ENCODE assay signal across 2 cellular contexts in the genomic region with DNA sequence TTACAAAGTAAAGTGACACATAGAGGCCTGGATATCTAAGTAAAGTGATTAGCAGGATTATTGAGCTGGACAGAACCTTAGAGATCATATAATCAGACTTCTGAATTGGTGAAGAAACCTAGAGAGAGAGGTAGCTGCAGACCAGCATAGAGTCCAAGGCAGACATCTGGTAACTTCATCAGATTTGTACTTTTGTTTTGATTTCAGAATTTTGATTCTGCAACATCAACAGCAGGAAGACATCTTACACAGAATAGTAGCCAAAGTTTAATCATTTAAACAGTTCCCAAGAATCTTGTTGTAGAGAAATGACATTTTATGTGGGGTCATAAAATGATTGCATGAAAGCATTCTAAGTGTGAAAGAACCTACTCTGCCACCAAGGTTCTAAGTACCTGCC.
TF ChIP-seq lines count a peak whose summit lies in the region.

No MANE protein-coding gene starts in this region.

TF ChIP-seq in SK-N-SH, 30 proteins besides CTCF, POLR2A, EP300 and RAD21 (continued from another document):
- TF ChIP-seq TAF1 (IDR thresholded peaks at IDR 0.05; ENCODE audit: borderline replicate concordance, low read depth, low read length) (no peak), FOXM1 (IDR thresholded peaks at IDR 0.05; ENCODE audit: low read depth) (no peak), NFIC (IDR thresholded peaks at IDR 0.05; ENCODE audit: borderline replicate concordance) (no peak)
- TF ChIP-seq, protein P1, sequence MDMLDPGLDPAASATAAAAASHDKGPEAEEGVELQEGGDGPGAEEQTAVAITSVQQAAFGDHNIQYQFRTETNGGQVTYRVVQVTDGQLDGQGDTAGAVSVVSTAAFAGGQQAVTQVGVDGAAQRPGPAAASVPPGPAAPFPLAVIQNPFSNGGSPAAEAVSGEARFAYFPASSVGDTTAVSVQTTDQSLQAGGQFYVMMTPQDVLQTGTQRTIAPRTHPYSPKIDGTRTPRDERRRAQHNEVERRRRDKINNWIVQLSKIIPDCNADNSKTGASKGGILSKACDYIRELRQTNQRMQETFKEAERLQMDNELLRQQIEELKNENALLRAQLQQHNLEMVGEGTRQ (IDR thresholded peaks at IDR 0.05; ENCODE audit: borderline replicate concordance, low read depth, low read length), result no peak

TF ChIP-seq in SK-N-SH treated with all-trans-retinoic acid at 6 μM for 48 hours, 23 proteins besides CTCF, POLR2A, EP300 and RAD21 (continued from another document):
- TF ChIP-seq, protein P2, sequence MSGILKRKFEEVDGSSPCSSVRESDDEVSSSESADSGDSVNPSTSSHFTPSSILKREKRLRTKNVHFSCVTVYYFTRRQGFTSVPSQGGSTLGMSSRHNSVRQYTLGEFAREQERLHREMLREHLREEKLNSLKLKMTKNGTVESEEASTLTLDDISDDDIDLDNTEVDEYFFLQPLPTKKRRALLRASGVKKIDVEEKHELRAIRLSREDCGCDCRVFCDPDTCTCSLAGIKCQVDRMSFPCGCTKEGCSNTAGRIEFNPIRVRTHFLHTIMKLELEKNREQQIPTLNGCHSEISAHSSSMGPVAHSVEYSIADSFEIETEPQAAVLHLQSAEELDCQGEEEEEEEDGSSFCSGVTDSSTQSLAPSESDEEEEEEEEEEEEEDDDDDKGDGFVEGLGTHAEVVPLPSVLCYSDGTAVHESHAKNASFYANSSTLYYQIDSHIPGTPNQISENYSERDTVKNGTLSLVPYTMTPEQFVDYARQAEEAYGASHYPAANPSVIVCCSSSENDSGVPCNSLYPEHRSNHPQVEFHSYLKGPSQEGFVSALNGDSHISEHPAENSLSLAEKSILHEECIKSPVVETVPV (CRISPR knock-in tag; IDR thresholded peaks at IDR 0.05), result no peak
